In genomic region chrX:31301203-31301602, GRCh38 we compare ENCODE assay signal across 35 cellular contexts.
"Had no signal": no experiment of that assay in that cellular context is flagged by ENCODE, and none has a peak within 500 bp of the region (broad histone marks: within the 10 kb centered on the region; RNA-seq: fewer than 3 reads in every experiment).

No MANE protein-coding gene starts in this region.

- H3K27me3 ChIP-seq: MG63 had no signal

- H3K9me3 ChIP-seq: MG63 had no signal

- H3K36me3 ChIP-seq: MG63 had no signal

- H3K4me3 ChIP-seq: MG63 had no signal

- DNase-seq: Karpas-422, Kasumi-1, MG63, MM.1S, MV-4-11, NCI-H1048, NCI-H1092, NCI-H1092 treated with DMSO at 0.1 percent for 48 hours, NCI-H1105, NCI-H1105 treated with DMSO at 0.1 percent for 48 hours, NCI-H1417, NCI-H1417 treated with DMSO at 0.1 percent for 48 hours, NCI-H1436, NCI-H1436 treated with DMSO at 0.1 percent for 48 hours, NCI-H146, NCI-H1694, NCI-H1694 treated with DMSO at 0.1 percent for 48 hours, NCI-H187, NCI-H187 treated with DMSO at 0.1 percent for 48 hours, NCI-H1930, NCI-H2029, NCI-H2029 treated with DMSO at 0.1 percent for 48 hours, NCI-H2081, NCI-H2081 treated with DMSO at 0.1 percent for 48 hours, NCI-H2107, NCI-H2171, NCI-H2171 treated with DMSO at 0.1 percent for 48 hours, NCI-H2227 treated with DMSO at 0.1 percent for 48 hours, NCI-H226, NCI-H345, NCI-H446, NCI-H446 treated with DMSO at 0.1 percent for 48 hours, NCI-H510A, NCI-H510A treated with DMSO at 0.1 percent for 48 hours, NCI-H524 had no signal
